Comparison of ENCODE assay signal across 8 cellular contexts in genomic region chr12:53451661-53452158, GRCh38.
A peak's percentile ranks its signal among the peaks of the same experiment; 100 is the strongest.
DNase-seq lines count a peak whose midpoint lies in the region; ATAC-seq lines count a peak whose summit lies in the region.

TSS of gene PCBP2 (plus strand) at chr12:53452102. CDS start at chr12:53454801, 2,699 bp downstream.

- ATAC-seq in GM19463 (IDR thresholded peaks at IDR 0.05; ENCODE audit: unreplicated experiment): peak; percentile 98

- peak; percentile 98 for DNase-seq in CMK (ENCODE audit: low read depth)
- DNase-seq in HS-27A (ENCODE audit: low read depth): peak; percentile 96
- DNase-seq in NK-92 (lab: John Stamatoyannopoulos, UW; ENCODE audit: unreplicated experiment): peak; percentile 72
- peak; percentile 96 for DNase-seq in activated CD8-positive, alpha-beta memory T cell treated with anti-CD3 and anti-CD28 coated beads for 24 hours
- DNase-seq in effector CD8-positive, alpha-beta T cell (lab: John Stamatoyannopoulos, UW): peak; percentile 93
- DNase-seq in medulla oblongata (ENCODE audit: extremely low spot score): peak; percentile 100
- peak; percentile 96 for DNase-seq in stimulated activated CD8-positive, alpha-beta memory T cell treated with anti-CD3 and anti-CD28 coated beads, Interleukin-12 subunit alpha, Interleukin-12 subunit beta, amount 100 ng/mL, for 24 hours (ENCODE audit: extremely low read depth)

Comparison
In these comparisons a context has a peak if more than half of its experiments do, and no peak if none do; other contexts are left out.
1. Peak in every context shown above with its lines: DNase-seq and ATAC-seq.